ENCODE assay signal across 29 cellular contexts in the genomic region with DNA sequence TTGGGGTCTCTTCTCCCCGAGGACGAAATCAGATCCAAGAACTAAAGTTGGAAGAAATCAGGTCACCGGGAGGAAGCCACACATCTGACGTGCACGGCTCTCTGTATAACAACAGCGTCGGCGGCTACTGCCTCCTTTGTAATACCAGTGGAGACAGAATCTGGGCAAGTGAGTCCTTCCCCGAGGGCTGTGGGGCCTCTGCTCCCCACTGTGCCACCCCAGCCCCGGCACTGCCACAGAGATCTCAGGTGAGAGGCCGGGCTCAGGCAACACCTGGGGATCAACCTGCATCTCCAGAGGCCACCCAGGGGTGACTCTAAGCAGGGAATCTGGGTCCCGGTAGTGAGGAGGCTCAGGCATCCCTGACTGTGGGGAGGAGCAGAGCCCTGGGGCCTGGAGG. TPM values are rescaled to one million over a fixed set of nuclear protein-coding genes. Genes with fewer than 3 reads are reported as not detected.
DNase-seq lines count a peak whose midpoint lies in the region; ATAC-seq and TF ChIP-seq lines count a peak whose summit lies in the region.
"Had no signal": no experiment of that assay in that cellular context is flagged by ENCODE, and none has a peak within 500 bp of the region (broad histone marks: within the 10 kb centered on the region; RNA-seq: fewer than 3 reads in every experiment).

No MANE protein-coding gene starts in this region.

- H3K27ac ChIP-seq in endodermal cell (ENCODE audit: low read depth, low read length): no peak overlapping the region
- H3K27ac ChIP-seq: adrenal gland; BLaER1 treated with 17β-estradiol and CSF1 and Interleukin-3, amounts not matched to agents 10 nM and 100 nM; esophagus muscularis mucosa; GM23248; parathyroid adenoma had no signal

- H3K36me3 Mint-ChIP-seq in natural killer cell treated with Interleukin-12 subunit alpha and Interleukin-12 subunit beta and Interleukin-15 and Interleukin-18, amount 100 ng/mL, for 72 hours: peaks cover 5% of the 10 kb centered on the region
- H3K36me3 Mint-ChIP-seq in natural killer cell (no peaks in the 10 kb centered on the region), endodermal cell (ENCODE audit: low read depth) (peaks cover 16% of the 10 kb centered on the region), neural crest cell (ENCODE audit: low read depth) (peaks cover 12% of the 10 kb centered on the region)

- no peaks in the 10 kb centered on the region for H3K9me3 ChIP-seq in endodermal cell (ENCODE audit: control insufficient read depth, low read length)
- H3K9me3 ChIP-seq: adrenal gland; BLaER1 treated with 17β-estradiol and CSF1 and Interleukin-3, amounts not matched to agents 10 nM and 100 nM; esophagus muscularis mucosa had no signal

- H3K36me3 ChIP-seq in endodermal cell (ENCODE audit: control insufficient read depth, insufficient read depth, low read length): no peaks in the 10 kb centered on the region

- no peak overlapping the region for H3K4me3 Mint-ChIP-seq in natural killer cell treated with Interleukin-12 subunit alpha and Interleukin-12 subunit beta and Interleukin-15 and Interleukin-18, amount 100 ng/mL, for 72 hours
- H3K4me3 Mint-ChIP-seq in natural killer cell: no peak overlapping the region
- no peak overlapping the region for H3K4me3 Mint-ChIP-seq in endodermal cell
- no peak overlapping the region for H3K4me3 Mint-ChIP-seq in neural crest cell

- H3K27ac Mint-ChIP-seq in natural killer cell treated with Interleukin-12 subunit alpha and Interleukin-12 subunit beta and Interleukin-15 and Interleukin-18, amount 100 ng/mL, for 72 hours: no peak overlapping the region
- H3K27ac Mint-ChIP-seq in natural killer cell (peak overlapping the region in 1 of 2 donors; percentile 53), endodermal cell (peak overlapping the region; percentile 68), neural crest cell (ENCODE audit: unreplicated experiment) (peak overlapping the region; percentile 95)

- 90 to 95% methylated on average over 8 to 12 of the region's 12 CpGs for WGBS in endodermal cell (ENCODE audit: insufficient coverage in 1 of 2, insufficient read length in 1 of 2), 2 experiments

- H3K27me3 Mint-ChIP-seq in natural killer cell treated with Interleukin-12 subunit alpha and Interleukin-12 subunit beta and Interleukin-15 and Interleukin-18, amount 100 ng/mL, for 72 hours: no peaks in the 10 kb centered on the region
- H3K27me3 Mint-ChIP-seq in natural killer cell (ENCODE audit: low read depth in 2 of 2) (no peaks in the 10 kb centered on the region), endodermal cell (ENCODE audit: insufficient read depth) (no peaks in the 10 kb centered on the region), neural crest cell (ENCODE audit: low read depth) (no peaks in the 10 kb centered on the region)

- H3K4me1 Mint-ChIP-seq in natural killer cell treated with Interleukin-12 subunit alpha and Interleukin-12 subunit beta and Interleukin-15 and Interleukin-18, amount 100 ng/mL, for 72 hours (ENCODE audit: low read depth in 2 of 2): peaks cover 6 to 10% of the 10 kb centered on the region in 2 donors
- peaks cover 0 to 13% of the 10 kb centered on the region in 2 donors for H3K4me1 Mint-ChIP-seq in natural killer cell
- H3K4me1 Mint-ChIP-seq in endodermal cell: no peaks in the 10 kb centered on the region
- H3K4me1 Mint-ChIP-seq in neural crest cell: no peaks in the 10 kb centered on the region

- no peaks in the 10 kb centered on the region for H3K27me3 ChIP-seq in endodermal cell (ENCODE audit: control insufficient read depth, insufficient read depth, low read length, poor library complexity, severe bottlenecking)
- H3K27me3 ChIP-seq: adrenal gland; BLaER1 treated with 17β-estradiol and CSF1 and Interleukin-3, amounts not matched to agents 10 nM and 100 nM; esophagus muscularis mucosa had no signal

- no peak for TF ChIP-seq CTCF in natural killer cell (IDR thresholded peaks at IDR 0.05)
- no peak for TF ChIP-seq CTCF in endodermal cell (conservative IDR thresholded peaks at IDR 0.05)
- no peak for TF ChIP-seq CTCF in neural crest cell (conservative IDR thresholded peaks at IDR 0.05)

- intact Hi-C loops in natural killer cell (cut with micrococcal nuclease): no loop called here

- no peaks in the 10 kb centered on the region for H3K9me3 Mint-ChIP-seq in natural killer cell treated with Interleukin-12 subunit alpha and Interleukin-12 subunit beta and Interleukin-15 and Interleukin-18, amount 100 ng/mL, for 72 hours
- H3K9me3 Mint-ChIP-seq in natural killer cell (no peaks in the 10 kb centered on the region), endodermal cell (no peaks in the 10 kb centered on the region), neural crest cell (no peaks in the 10 kb centered on the region)

- DNase-seq in natural killer cell treated with Interleukin-12 subunit alpha and Interleukin-12 subunit beta and Interleukin-15 and Interleukin-18, amount 100 ng/mL, for 72 hours (ENCODE audit: low spot score): peak; percentile 48
- no peak for DNase-seq in natural killer cell
- no peak for DNase-seq in endodermal cell
- no peak for DNase-seq in neural crest cell (ENCODE audit: low read depth, low spot score)
- no peak for DNase-seq in COLO829 (ENCODE audit: low spot score)
- DNase-seq in activated naive CD4-positive, alpha-beta T cell (lab: John Stamatoyannopoulos, UW): no peak
- no peak for DNase-seq in cerebellum (ENCODE audit: low spot score)
- DNase-seq: activated CD4-positive, alpha-beta T cell treated with anti-CD3 and anti-CD28 coated beads for 1 hour; activated gamma-delta T cell; adrenal gland; Calu3; DMS79 treated with DMSO at 0.1 percent for 48 hours; foreskin fibroblast; GDM1; GM23248; islet precursor cell; Kasumi-1; NCI-H1436; NCI-H2081; NCI-H526; NK-92 treated with Interleukin-12 subunit alpha and Interleukin-12 subunit beta, amount 100 ng/mL, for 24 hours; SHP77 treated with DMSO at 0.1 percent for 48 hours; stimulated activated CD4-positive, alpha-beta T cell treated with anti-CD3 and anti-CD28 coated beads, Interleukin-2, amount 100 ng/mL, for 48 hours; T-helper 2 cell; trophoblast cell had no signal

- H3K9ac ChIP-seq in endodermal cell (ENCODE audit: extremely low read depth, low read length, poor library complexity, severe bottlenecking): no peak overlapping the region
- H3K9ac ChIP-seq: BLaER1 treated with 17β-estradiol and CSF1 and Interleukin-3, amounts not matched to agents 10 nM and 100 nM; GM23248; parathyroid adenoma had no signal

- ATAC-seq in natural killer cell treated with Interleukin-12 subunit alpha and Interleukin-12 subunit beta and Interleukin-15 and Interleukin-18, amount 100 ng/mL, for 72 hours: no peak
- ATAC-seq in natural killer cell: no peak

- H3K4me1 ChIP-seq in endodermal cell (ENCODE audit: control insufficient read depth, insufficient read depth, low read length): no peaks in the 10 kb centered on the region
- H3K4me1 ChIP-seq: adrenal gland; BLaER1 treated with 17β-estradiol and CSF1 and Interleukin-3, amounts not matched to agents 10 nM and 100 nM; esophagus muscularis mucosa; parathyroid adenoma had no signal

- H3K4me3 ChIP-seq in endodermal cell (ENCODE audit: low read length): no peak overlapping the region
- H3K4me3 ChIP-seq: adrenal gland; BLaER1 treated with 17β-estradiol and CSF1 and Interleukin-3, amounts not matched to agents 10 nM and 100 nM; esophagus muscularis mucosa; GM23248 had no signal

RNA-seq across cellular contexts. Expression of gene C13orf46, which starts 33.7 kb away (rescaled TPM):
- 1 to 10 TPM in 1 of 2 donors, under 1 TPM in 1; 0.64 to 1.4 TPM for total RNA-seq in natural killer cell treated with Interleukin-12 subunit alpha and Interleukin-12 subunit beta and Interleukin-15 and Interleukin-18, amount 100 ng/mL, for 72 hours
- total RNA-seq in natural killer cell: 10 to 100 TPM; 21.1 to 23.9 (median 23.5) TPM
- total RNA-seq in endodermal cell: under 1 TPM; 0.20 to 0.27 TPM
- polyA plus RNA-seq in endodermal cell (2013, experiment 1 of 2): 0.14 TPM
- polyA plus RNA-seq in endodermal cell (2013, experiment 2 of 2): 0.25 TPM
- 0.66 and 1.9 TPM in 2 replicates for total RNA-seq in neural crest cell
- total RNA-seq in cerebellum: 0.54 TPM
- total RNA-seq: GM23248 had no signal
- polyA plus RNA-seq: neural cell had no signal

Comparison
In these comparisons a context has a peak if more than half of its experiments do, and no peak if none do; other contexts are left out.
1. H3K27ac Mint-ChIP-seq: peak in endodermal cell (single experiment) and neural crest cell (single experiment); none in natural killer cell treated with Interleukin-12 subunit alpha and Interleukin-12 subunit beta and Interleukin-15 and Interleukin-18, amount 100 ng/mL, for 72 hours (0 of 2).